ENCODE assay signal across 12 cellular contexts in genomic region chr7:139915301-139915863, GRCh38.
DNase-seq lines count a peak whose midpoint lies in the region; ATAC-seq, FAIRE-seq and TF ChIP-seq lines count a peak whose summit lies in the region.
"Had no signal": no experiment of that assay in that cellular context is flagged by ENCODE, and none has a peak within 500 bp of the region (broad histone marks: within the 10 kb centered on the region; RNA-seq: fewer than 3 reads in every experiment).

No MANE protein-coding gene starts in this region.

- H3K27me3 ChIP-seq in keratinocyte (ENCODE audit: control insufficient read depth, extremely low read depth, insufficient read depth, low read length) (no peaks in the 10 kb centered on the region), upper lobe of left lung (no peaks in the 10 kb centered on the region)

- no peaks in the 10 kb centered on the region for H3K27me3 Mint-ChIP-seq in activated naive CD8-positive, alpha-beta T cell treated with anti-CD3 and anti-CD28 coated beads, Interleukin-2, amount 50 U/mL, for 24 hours
- peaks cover 4% of the 10 kb centered on the region for H3K27me3 Mint-ChIP-seq in activated naive CD8-positive, alpha-beta T cell treated with anti-CD3 and anti-CD28 coated beads for 36 hours
- peaks cover 9% of the 10 kb centered on the region for H3K27me3 Mint-ChIP-seq in activated T-cell treated with anti-CD3 and anti-CD28 coated beads, Interleukin-2, amount 50 U/mL, for 72 hours (ENCODE audit: low read depth)

- no peaks in the 10 kb centered on the region for H3K9me3 Mint-ChIP-seq in activated naive CD8-positive, alpha-beta T cell treated with anti-CD3 and anti-CD28 coated beads, Interleukin-2, amount 50 U/mL, for 24 hours
- no peaks in the 10 kb centered on the region for H3K9me3 Mint-ChIP-seq in activated naive CD8-positive, alpha-beta T cell treated with anti-CD3 and anti-CD28 coated beads for 36 hours
- no peaks in the 10 kb centered on the region for H3K9me3 Mint-ChIP-seq in activated T-cell treated with anti-CD3 and anti-CD28 coated beads, Interleukin-2, amount 50 U/mL, for 72 hours
- H3K9me3 Mint-ChIP-seq: activated CD4-positive, alpha-beta memory T cell treated with anti-CD3 and anti-CD28 coated beads for 36 hours had no signal

- peak overlapping the region; percentile 84 for H3K27ac Mint-ChIP-seq in activated naive CD8-positive, alpha-beta T cell treated with anti-CD3 and anti-CD28 coated beads, Interleukin-2, amount 50 U/mL, for 24 hours
- H3K27ac Mint-ChIP-seq in activated naive CD8-positive, alpha-beta T cell treated with anti-CD3 and anti-CD28 coated beads for 36 hours: no peak overlapping the region
- no peak overlapping the region for H3K27ac Mint-ChIP-seq in activated T-cell treated with anti-CD3 and anti-CD28 coated beads, Interleukin-2, amount 50 U/mL, for 72 hours

- dilution Hi-C loops in keratinocyte (cut with MboI; ENCODE audit: extremely low pct_ligation_motif_present, low sequenced_read_pairs): no loop called here

- in situ Hi-C loops in astrocyte of the spinal cord (cut with HindIII; ENCODE audit: low sequenced_read_pairs): no loop called here

- no peaks in the 10 kb centered on the region for H3K9me3 ChIP-seq in keratinocyte (ENCODE audit: control insufficient read depth, low read depth, low read length)
- H3K9me3 ChIP-seq in upper lobe of left lung: no peaks in the 10 kb centered on the region

- WGBS in upper lobe of left lung, 2 donors: 53 to 72% methylated on average over 10 of the region's 10 CpGs

- no peak for FAIRE-seq in keratinocyte (lab: Jason Lieb, UNC)
- FAIRE-seq: A204.1 had no signal

- no peak overlapping the region for H3K4me3 Mint-ChIP-seq in activated naive CD8-positive, alpha-beta T cell treated with anti-CD3 and anti-CD28 coated beads, Interleukin-2, amount 50 U/mL, for 24 hours
- H3K4me3 Mint-ChIP-seq in activated naive CD8-positive, alpha-beta T cell treated with anti-CD3 and anti-CD28 coated beads for 36 hours: no peak overlapping the region
- H3K4me3 Mint-ChIP-seq in activated T-cell treated with anti-CD3 and anti-CD28 coated beads, Interleukin-2, amount 50 U/mL, for 72 hours: no peak overlapping the region

- H3K36me3 Mint-ChIP-seq in activated naive CD8-positive, alpha-beta T cell treated with anti-CD3 and anti-CD28 coated beads, Interleukin-2, amount 50 U/mL, for 24 hours (ENCODE audit: low read depth): peaks cover 4% of the 10 kb centered on the region
- no peaks in the 10 kb centered on the region for H3K36me3 Mint-ChIP-seq in activated naive CD8-positive, alpha-beta T cell treated with anti-CD3 and anti-CD28 coated beads for 36 hours
- no peaks in the 10 kb centered on the region for H3K36me3 Mint-ChIP-seq in activated T-cell treated with anti-CD3 and anti-CD28 coated beads, Interleukin-2, amount 50 U/mL, for 72 hours (ENCODE audit: insufficient read depth in 2 of 2)

- no peak for ATAC-seq in activated naive CD8-positive, alpha-beta T cell treated with anti-CD3 and anti-CD28 coated beads, Interleukin-2, amount 50 U/mL, for 24 hours
- ATAC-seq in upper lobe of left lung (ENCODE audit: low FRiP score in 2 of 2) (no peak), HG02840 (IDR thresholded peaks at IDR 0.05; ENCODE audit: low FRiP score, unreplicated experiment) (no peak)
- no peak for ATAC-seq in activated T-cell treated with anti-CD3 and anti-CD28 coated beads, Interleukin-2, amount 50 U/mL, for 72 hours (replicated peaks in 1 of 2)

- H3K36me3 ChIP-seq in keratinocyte (ENCODE audit: control insufficient read depth in 2 of 2, extremely low read depth in 1 of 2, insufficient read depth in 2 of 2, low read length in 2 of 2): no peaks in the 10 kb centered on the region
- H3K36me3 ChIP-seq in upper lobe of left lung: no peaks in the 10 kb centered on the region

- H3K4me1 ChIP-seq in keratinocyte (ENCODE audit: control insufficient read depth, extremely low read depth, insufficient read depth, low read length): peaks cover 30% of the 10 kb centered on the region
- peaks cover 23 to 27% (median 26%) of the 10 kb centered on the region in 4 donors for H3K4me1 ChIP-seq in upper lobe of left lung

- H3K27ac ChIP-seq in keratinocyte (ENCODE audit: control insufficient read depth, insufficient read depth, low read length) (peak overlapping the region; percentile 79), upper lobe of left lung (peak overlapping the region in 3 of 4 donors; percentile 14 to 74 (median 20))

- peaks cover 4% of the 10 kb centered on the region for H3K9me1 ChIP-seq in keratinocyte (ENCODE audit: control insufficient read depth, extremely low read depth, insufficient read depth, low read length)

- peaks cover 38% of the 10 kb centered on the region for H3K4me1 Mint-ChIP-seq in activated naive CD8-positive, alpha-beta T cell treated with anti-CD3 and anti-CD28 coated beads, Interleukin-2, amount 50 U/mL, for 24 hours
- peaks cover 16% of the 10 kb centered on the region for H3K4me1 Mint-ChIP-seq in activated naive CD8-positive, alpha-beta T cell treated with anti-CD3 and anti-CD28 coated beads for 36 hours
- peaks cover 36% of the 10 kb centered on the region for H3K4me1 Mint-ChIP-seq in activated T-cell treated with anti-CD3 and anti-CD28 coated beads, Interleukin-2, amount 50 U/mL, for 72 hours (ENCODE audit: low read depth)

- no peak overlapping the region for H3K4me3 ChIP-seq in astrocyte of the spinal cord (ENCODE audit: low read depth, low read length)
- H3K4me3 ChIP-seq in keratinocyte (ENCODE audit: control insufficient read depth in 2 of 3, extremely low read depth in 1 of 3, insufficient read depth in 2 of 3, low read depth in 1 of 3, low read length in 3 of 3): no peak overlapping the region
- no peak overlapping the region for H3K4me3 ChIP-seq in upper lobe of left lung

- H4K20me1 ChIP-seq in keratinocyte (ENCODE audit: control insufficient read depth, extremely low read depth, insufficient read depth, low read length): no peaks in the 10 kb centered on the region

- no peak overlapping the region for H2AFZ ChIP-seq in keratinocyte (ENCODE audit: control insufficient read depth, low read length)

- TF ChIP-seq CTCF in astrocyte of the spinal cord (IDR thresholded peaks at IDR 0.05; ENCODE audit: low read depth, low read length) (no peak), keratinocyte (optimal IDR thresholded peaks at IDR 0.05 in 1 of 3, IDR thresholded peaks at IDR 0.05 in 1 of 3, conservative IDR thresholded peaks at IDR 0.05 in 1 of 3; ENCODE audit: extremely low read depth in 1 of 3, insufficient read depth in 2 of 3, low read length in 3 of 3) (no peak), upper lobe of left lung (IDR thresholded peaks at IDR 0.05) (no peak)

- H3K79me2 ChIP-seq in keratinocyte (ENCODE audit: control insufficient read depth, insufficient read depth, low read length): no peaks in the 10 kb centered on the region

- no peak overlapping the region for H3K9ac ChIP-seq in keratinocyte (ENCODE audit: control insufficient read depth, extremely low read depth, insufficient read depth, low read length)

- no peak for TF ChIP-seq POLR2A in upper lobe of left lung (IDR thresholded peaks at IDR 0.05)

- no peak for DNase-seq in activated naive CD8-positive, alpha-beta T cell treated with anti-CD3 and anti-CD28 coated beads, Interleukin-2, amount 50 U/mL, for 24 hours
- no peak for DNase-seq in activated naive CD8-positive, alpha-beta T cell treated with anti-CD3 and anti-CD28 coated beads for 36 hours
- DNase-seq in astrocyte of the spinal cord (ENCODE audit: low read depth, low spot score) (peak; percentile 53), keratinocyte (ENCODE audit: low read depth, low spot score) (no peak), upper lobe of left lung (no peak)
- DNase-seq in activated CD4-positive, CD25-positive, alpha-beta regulatory T cell (lab: John Stamatoyannopoulos, UW): no peak
- no peak for DNase-seq in activated T-cell treated with anti-CD3 and anti-CD28 coated beads, Interleukin-2, amount 50 U/mL, for 72 hours
- DNase-seq: activated CD4-positive, alpha-beta memory T cell treated with anti-CD3 and anti-CD28 coated beads for 36 hours; naive thymus-derived CD4-positive, alpha-beta T cell; NCI-H1417 treated with DMSO at 0.1 percent for 48 hours had no signal

- H3K4me2 ChIP-seq in keratinocyte (ENCODE audit: control insufficient read depth, extremely low read depth, insufficient read depth, low read depth, low read length): no peak overlapping the region

- no peak for TF ChIP-seq EP300 in upper lobe of left lung (IDR thresholded peaks at IDR 0.05)
